In the genomic region with DNA sequence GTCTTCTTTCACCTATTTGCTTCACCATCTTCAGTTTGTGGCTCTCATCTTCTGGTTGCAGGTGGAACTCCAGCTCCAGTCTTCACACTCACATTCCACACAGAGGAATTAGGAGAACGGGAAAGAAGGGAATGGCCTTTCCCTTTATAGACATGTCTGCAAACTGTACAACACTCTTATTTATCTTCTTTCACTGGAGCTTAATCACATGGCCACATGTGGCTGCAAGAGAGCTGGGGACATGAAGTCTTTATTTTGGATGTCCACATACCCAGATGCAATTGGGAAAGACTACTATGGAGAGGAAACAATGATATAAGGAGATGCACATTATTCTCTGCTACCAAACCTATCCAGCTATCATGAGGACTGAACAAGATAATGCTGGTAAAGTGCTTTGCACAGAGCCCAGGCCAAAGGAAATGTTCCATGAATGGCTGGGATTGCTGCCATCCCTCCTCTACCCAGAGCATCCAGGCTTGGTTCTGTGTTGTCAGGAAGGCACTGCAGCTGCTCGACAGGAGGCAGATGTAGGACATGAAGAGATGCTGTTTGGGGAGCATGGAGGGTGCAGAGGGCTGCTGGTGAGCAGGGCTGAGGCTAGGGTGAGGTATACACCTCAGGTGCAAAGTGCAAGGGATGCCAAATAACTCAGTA, we compare ENCODE assay signal across 37 cellular contexts.
"Had no signal": no experiment of that assay in that cellular context is flagged by ENCODE, and none has a peak within 500 bp of the region (broad histone marks: within the 10 kb centered on the region; RNA-seq: fewer than 3 reads in every experiment).

No MANE protein-coding gene starts in this region.

- H3K4me1 ChIP-seq: Peyer's patch had no signal

- H3K9me3 Mint-ChIP-seq: activated B cell treated with CpG ODN at 0.5 μM for 24 hours; activated CD4-positive, alpha-beta memory T cell treated with anti-CD3 and anti-CD28 coated beads for 36 hours; activated naive CD8-positive, alpha-beta T cell treated with anti-CD3 and anti-CD28 coated beads for 36 hours; activated T-helper 17 cell treated with anti-CD3 and anti-CD28 coated beads, Interleukin-2, amount 50 U/mL, for 72 hours had no signal

- H3K4me3 ChIP-seq: Peyer's patch had no signal

- H3K4me1 Mint-ChIP-seq: activated B cell treated with CpG ODN at 0.5 μM for 24 hours; activated naive CD8-positive, alpha-beta T cell treated with anti-CD3 and anti-CD28 coated beads for 36 hours; activated T-helper 17 cell treated with anti-CD3 and anti-CD28 coated beads, Interleukin-2, amount 50 U/mL, for 72 hours; IgD-negative memory B cell had no signal

- H3K27me3 ChIP-seq: brain microvascular endothelial cell, Peyer's patch had no signal

- H3K9me3 ChIP-seq: Peyer's patch had no signal

- H3K4me3 Mint-ChIP-seq: activated B cell treated with CpG ODN at 0.5 μM for 24 hours; activated CD4-positive, alpha-beta memory T cell treated with anti-CD3 and anti-CD28 coated beads for 36 hours; activated naive CD8-positive, alpha-beta T cell treated with anti-CD3 and anti-CD28 coated beads for 36 hours; activated T-helper 17 cell treated with anti-CD3 and anti-CD28 coated beads, Interleukin-2, amount 50 U/mL, for 72 hours; IgD-negative memory B cell had no signal

- ATAC-seq: activated T-helper 17 cell treated with anti-CD3 and anti-CD28 coated beads, Interleukin-2, amount 50 U/mL, for 72 hours; PC-3 had no signal

- H3K36me3 Mint-ChIP-seq: activated CD4-positive, alpha-beta memory T cell treated with anti-CD3 and anti-CD28 coated beads for 36 hours; activated naive CD8-positive, alpha-beta T cell treated with anti-CD3 and anti-CD28 coated beads for 36 hours; IgD-negative memory B cell had no signal

- DNase-seq: activated B cell treated with CpG ODN at 0.5 μM for 24 hours; activated CD4-positive, alpha-beta memory T cell treated with anti-CD3 and anti-CD28 coated beads for 36 hours; activated CD4-positive, alpha-beta T cell treated with anti-CD3 and anti-CD28 coated beads for 4 hours; activated CD4-positive, alpha-beta T cell treated with anti-CD3 and anti-CD28 coated beads, Interleukin-2, amount 50 U/mL, for 1 hour; activated CD4-positive, CD25-positive, alpha-beta regulatory T cell treated with anti-CD3 and anti-CD28 coated beads, Interleukin-2, amount 50 U/mL, for 72 hours; activated CD8-positive, alpha-beta memory T cell treated with anti-CD3 and anti-CD28 coated beads, Interleukin-2, amount 50 U/mL, for 48 hours; activated effector memory CD4-positive, alpha-beta T cell treated with anti-CD3 and anti-CD28 coated beads, Interleukin-2, amount 50 U/mL, for 16 hours; activated naive CD4-positive, alpha-beta T cell; activated naive CD4-positive, alpha-beta T cell treated with anti-CD3 and anti-CD28 coated beads, Interleukin-2, amount 50 U/mL, for 16 hours; activated naive CD8-positive, alpha-beta T cell treated with anti-CD3 and anti-CD28 coated beads for 36 hours; activated T-cell treated with anti-CD3 and anti-CD28 coated beads, Interleukin-2, amount 50 U/mL, for 48 hours; amniotic stem cell; aorta; brain microvascular endothelial cell; Karpas-422; KBM-7; NCI-H1105; NCI-H1417 treated with DMSO at 0.1 percent for 48 hours; NCI-H187 treated with DMSO at 0.1 percent for 48 hours; NCI-H2081; NCI-H2171 treated with DMSO at 0.1 percent for 48 hours; NCI-H2227 treated with DMSO at 0.1 percent for 48 hours; NCI-H446; NCI-H510A treated with DMSO at 0.1 percent for 48 hours; NCI-H526 treated with DMSO at 0.1 percent for 48 hours; NCI-H774; NK-92 treated with Interleukin-12 subunit alpha and Interleukin-12 subunit beta, amount 100 ng/mL, for 24 hours; PC-3; Peyer's patch; RPMI8226; SW 1271; T-helper 1 cell; T-helper 2 cell; T-helper 9 cell had no signal

- H3K27me3 Mint-ChIP-seq: activated CD4-positive, alpha-beta memory T cell treated with anti-CD3 and anti-CD28 coated beads for 36 hours had no signal

- H3K36me3 ChIP-seq: brain microvascular endothelial cell, Peyer's patch had no signal

- H3K27ac ChIP-seq: brain microvascular endothelial cell, Peyer's patch, VCaP had no signal

- H3K27ac Mint-ChIP-seq: activated B cell treated with CpG ODN at 0.5 μM for 24 hours; activated CD4-positive, alpha-beta memory T cell treated with anti-CD3 and anti-CD28 coated beads for 36 hours; activated naive CD8-positive, alpha-beta T cell treated with anti-CD3 and anti-CD28 coated beads for 36 hours; activated T-helper 17 cell treated with anti-CD3 and anti-CD28 coated beads, Interleukin-2, amount 50 U/mL, for 72 hours; IgD-negative memory B cell had no signal
